In genomic region chr22:50009251-50009650, GRCh38 we compare ENCODE assay signal across 17 cellular contexts. TPM values are rescaled to one million over a fixed set of nuclear protein-coding genes. Genes with fewer than 3 reads are reported as not detected.
DNase-seq lines count a peak whose midpoint lies in the region; ATAC-seq and TF ChIP-seq lines count a peak whose summit lies in the region.
"Had no signal": no experiment of that assay in that cellular context is flagged by ENCODE, and none has a peak within 500 bp of the region (broad histone marks: within the 10 kb centered on the region; RNA-seq: fewer than 3 reads in every experiment).

No MANE protein-coding gene starts in this region.

- H3K9ac ChIP-seq in PC-3 (ENCODE audit: low read length): no peak overlapping the region
- H3K9ac ChIP-seq: GM23248 had no signal

- intact Hi-C loops in Right ventricle myocardium superior (cut with DNase I) (no loop called here), left cardiac atrium (cut with DNase I) (no loop called here), PC-3 (cut with micrococcal nuclease) (no loop called here)

- H3K9me2 ChIP-seq in PC-3 (replicated peaks; ENCODE audit: low read length): no peaks in the 10 kb centered on the region

- H2AFZ ChIP-seq in PC-3 (ENCODE audit: low read length): no peak overlapping the region
- H2AFZ ChIP-seq: GM23248 had no signal

- H3K27ac Mint-ChIP-seq in central memory CD8-positive, alpha-beta T cell (ENCODE audit: low read depth): no peak overlapping the region
- H3K27ac Mint-ChIP-seq in nephron progenitor cell: no peak overlapping the region

- peak overlapping the region; percentile 20 for H3K4me3 Mint-ChIP-seq in central memory CD8-positive, alpha-beta T cell
- no peak overlapping the region for H3K4me3 Mint-ChIP-seq in nephron progenitor cell

- no peaks in the 10 kb centered on the region for H3K36me3 Mint-ChIP-seq in central memory CD8-positive, alpha-beta T cell (ENCODE audit: insufficient read depth)
- H3K36me3 Mint-ChIP-seq in nephron progenitor cell (ENCODE audit: low read depth): no peaks in the 10 kb centered on the region

- H3K9me3 Mint-ChIP-seq in central memory CD8-positive, alpha-beta T cell: no peaks in the 10 kb centered on the region
- no peaks in the 10 kb centered on the region for H3K9me3 Mint-ChIP-seq in nephron progenitor cell

- no TSS peak for BruUV-seq in PC-3 (replicated peaks; lab: Mats Ljungman, UMichigan)

- no peaks in the 10 kb centered on the region for H4K20me1 ChIP-seq in PC-3 (ENCODE audit: low read length)

- H3K79me2 ChIP-seq in PC-3 (ENCODE audit: low read length): no peaks in the 10 kb centered on the region

- H3K27me3 Mint-ChIP-seq in central memory CD8-positive, alpha-beta T cell: peaks cover 13% of the 10 kb centered on the region
- peaks cover 83% of the 10 kb centered on the region for H3K27me3 Mint-ChIP-seq in nephron progenitor cell (ENCODE audit: low read depth, poor library complexity)

- H3K9me3 ChIP-seq in PC-3 (ENCODE audit: low read length): no peaks in the 10 kb centered on the region
- H3K9me3 ChIP-seq: Caco-2, SJCRH30 had no signal

- H3K4me2 ChIP-seq in PC-3 (ENCODE audit: low read length): no peak overlapping the region

- no peak for TF ChIP-seq CTCF in nephron progenitor cell (IDR thresholded peaks at IDR 0.05)
- TF ChIP-seq CTCF in PC-3 (conservative IDR thresholded peaks at IDR 0.05; ENCODE audit: low read depth, low read length): no peak

- CTCF ChIA-PET in PC-3 (lab: Charles Lee): no interaction called here

- no peak overlapping the region for H3K27ac ChIP-seq in PC-3 (ENCODE audit: low read length)
- H3K27ac ChIP-seq: GM23248, SJCRH30 had no signal

- ATAC-seq in Right ventricle myocardium superior (ENCODE audit: poor library complexity) (no peak), left cardiac atrium (no peak), GM18868 (IDR thresholded peaks at IDR 0.05; ENCODE audit: unreplicated experiment) (no peak), PC-3 (no peak)
- no peak for ATAC-seq in central memory CD8-positive, alpha-beta T cell (replicated peaks; ENCODE audit: extremely low read depth, poor library complexity, severe bottlenecking)

- H3F3A ChIP-seq in PC-3 (ENCODE audit: low read length, unreplicated experiment): no peaks in the 10 kb centered on the region

- peaks cover 19% of the 10 kb centered on the region for H3K4me1 ChIP-seq in PC-3 (ENCODE audit: insufficient read depth, low read length)
- H3K4me1 ChIP-seq: SJCRH30 had no signal

- no peak overlapping the region for H3K4me3 ChIP-seq in PC-3 (ENCODE audit: low read length)
- H3K4me3 ChIP-seq: GM23248, SJCRH30 had no signal

- H3K4me1 Mint-ChIP-seq in central memory CD8-positive, alpha-beta T cell: peaks cover 11% of the 10 kb centered on the region
- H3K4me1 Mint-ChIP-seq in nephron progenitor cell: peaks cover 7% of the 10 kb centered on the region

- peak; percentile 34 for DNase-seq in Right ventricle myocardium superior
- DNase-seq in left cardiac atrium: no peak
- no peak for DNase-seq in central memory CD8-positive, alpha-beta T cell (ENCODE audit: low spot score in 2 of 2)
- DNase-seq in nephron progenitor cell: peak; percentile 2
- no peak for DNase-seq in NCI-H2107 treated with DMSO at 0.1 percent for 48 hours (lab: John Stamatoyannopoulos, UW; ENCODE audit: unreplicated experiment)
- no peak for DNase-seq in PC-3
- DNase-seq: C1 segment of cervical spinal cord, DMS53, GM23248, NCI-H1417, NCI-H2029, NCI-H510A treated with DMSO at 0.1 percent for 48 hours had no signal

- no peaks in the 10 kb centered on the region for H3K36me3 ChIP-seq in PC-3 (ENCODE audit: low read depth, low read length)
- H3K36me3 ChIP-seq: SJCRH30 had no signal

- no peaks in the 10 kb centered on the region for H3K27me3 ChIP-seq in PC-3 (ENCODE audit: low read length)

- POLR2A ChIA-PET in PC-3 (lab: Charles Lee; ENCODE audit: unreplicated experiment): no interaction called here

RNA-seq across cellular contexts. Expression of gene IL17REL, which starts 3.3 kb away (rescaled TPM):
- not detected for total RNA-seq in Right ventricle myocardium superior
- not detected for total RNA-seq in left cardiac atrium
- 0.04 TPM in 1 of 2 replicates, not detected in the other for total RNA-seq in PC-3 (2014; rRNA removed)
- total RNA-seq: Caco-2, GM23248, RPMI7951, SJCRH30 had no signal

RNA-seq across cellular contexts. Expression of gene PIM3, which starts 48.7 kb away (rescaled TPM):
- total RNA-seq in Right ventricle myocardium superior (61.5 TPM), left cardiac atrium (10 to 100 TPM; 44.1 to 66.8 TPM), PC-3 (2014; rRNA removed) (61.7 and 72.8 TPM in 2 replicates)

RNA-seq across cellular contexts. Expression of gene TTLL8, which starts 48.8 kb away (rescaled TPM):
- total RNA-seq in Right ventricle myocardium superior (not detected), left cardiac atrium (not detected), PC-3 (2014; rRNA removed) (not detected in 2 replicates)
- total RNA-seq: Caco-2, GM23248, HT-29, RPMI7951, SJCRH30 had no signal

Comparison
In these comparisons a context has a peak if more than half of its experiments do, and no peak if none do; other contexts are left out.
1. DNase-seq: peak in Right ventricle myocardium superior (single experiment) and nephron progenitor cell (single experiment); none in left cardiac atrium (single experiment), central memory CD8-positive, alpha-beta T cell (0 of 2), NCI-H2107 treated with DMSO at 0.1 percent for 48 hours (single experiment) and PC-3 (single experiment).